In genomic region chr5:13648822-13649221, GRCh38 we compare ENCODE assay signal across 3 cellular contexts.
TF ChIP-seq lines count a peak whose summit lies in the region.

No MANE protein-coding gene starts in this region.

TF ChIP-seq in SK-N-SH, 30 proteins besides CTCF, POLR2A, EP300 and RAD21:
- peak; percentile 91 for TF ChIP-seq REST (IDR thresholded peaks at IDR 0.05; ENCODE audit: low read depth, low read length)
- no peak for TF ChIP-seq RXRA (IDR thresholded peaks at IDR 0.05; ENCODE audit: borderline replicate concordance, low read depth)
- no peak for TF ChIP-seq IRF3 (IDR thresholded peaks at IDR 0.05; ENCODE audit: low read depth, low read length)
- TF ChIP-seq TCF12 (IDR thresholded peaks at IDR 0.05) = no peak

TF ChIP-seq in SK-N-SH treated with all-trans-retinoic acid at 6 μM for 48 hours, 23 proteins besides CTCF, POLR2A, EP300 and RAD21 (continued from another document):
- TF ChIP-seq PATZ1 (CRISPR knock-in tag; IDR thresholded peaks at IDR 0.05; ENCODE audit: borderline replicate concordance) = no peak
- no peak for TF ChIP-seq TSHZ2 (CRISPR knock-in tag; IDR thresholded peaks at IDR 0.05)
- no peak for TF ChIP-seq ESRRG (CRISPR knock-in tag; IDR thresholded peaks at IDR 0.05)
- no peak for TF ChIP-seq OSR1 (CRISPR knock-in tag; IDR thresholded peaks at IDR 0.05)
- TF ChIP-seq ZC3H10 (CRISPR knock-in tag; IDR thresholded peaks at IDR 0.05) = no peak
- no peak for TF ChIP-seq ARNTL (CRISPR knock-in tag; IDR thresholded peaks at IDR 0.05; ENCODE audit: borderline replicate concordance, low read depth)
- TF ChIP-seq CSRNP3 (CRISPR knock-in tag; IDR thresholded peaks at IDR 0.05) = no peak
- no peak for TF ChIP-seq ZFP30 (CRISPR knock-in tag; IDR thresholded peaks at IDR 0.05)
- TF ChIP-seq BACH2 (CRISPR knock-in tag; IDR thresholded peaks at IDR 0.05; ENCODE audit: borderline replicate concordance) = no peak
- no peak for TF ChIP-seq ZNF70 (CRISPR knock-in tag; IDR thresholded peaks at IDR 0.05)
- no peak for TF ChIP-seq ZNF565 (CRISPR knock-in tag; conservative IDR thresholded peaks at IDR 0.05; ENCODE audit: low read depth)
- no peak for TF ChIP-seq POU6F1 (CRISPR knock-in tag; IDR thresholded peaks at IDR 0.05; ENCODE audit: borderline replicate concordance, low read depth)
- TF ChIP-seq CREB5 (CRISPR knock-in tag; IDR thresholded peaks at IDR 0.05; ENCODE audit: low read depth) = no peak
- TF ChIP-seq CSDC2 (CRISPR knock-in tag; IDR thresholded peaks at IDR 0.05) = no peak
- TF ChIP-seq GLIS3 (CRISPR knock-in tag; IDR thresholded peaks at IDR 0.05) = no peak
- TF ChIP-seq ZFP3 (CRISPR knock-in tag; IDR thresholded peaks at IDR 0.05) = no peak
- TF ChIP-seq TOX (CRISPR knock-in tag; IDR thresholded peaks at IDR 0.05; ENCODE audit: borderline replicate concordance) = no peak

TF ChIP-seq in GM12878, 131 proteins besides CTCF, POLR2A, EP300 and RAD21:
- TF ChIP-seq REST (IDR thresholded peaks at IDR 0.05; ENCODE audit: low read depth, low read length) (peak; percentile 65; the same call in 1 of the 2 replicates), IRF5 (IDR thresholded peaks at IDR 0.05; ENCODE audit: borderline replicate concordance) (no peak)
